17 cellular contexts compared by ENCODE assay signal in genomic region chr3:50734985-50735384, GRCh38.
"Had no signal": no experiment of that assay in that cellular context is flagged by ENCODE, and none has a peak within 500 bp of the region (broad histone marks: within the 10 kb centered on the region; RNA-seq: fewer than 3 reads in every experiment).

No MANE protein-coding gene starts in this region.

- H3K4me3 ChIP-seq: stomach, suprapubic skin, testis, thoracic aorta, thyroid gland, tibial artery, tibial nerve, transverse colon, upper lobe of left lung, upper lobe of right lung, uterus, vagina had no signal

- H3K9me3 ChIP-seq: suprapubic skin, testis, thyroid gland, upper lobe of right lung, vagina had no signal

- H3K27ac ChIP-seq: stomach, suprapubic skin, testis, thoracic aorta, thyroid gland, tibial artery, tibial nerve, transverse colon, upper lobe of left lung, upper lobe of right lung, uterus, vagina had no signal

- H3K36me3 ChIP-seq: stomach, suprapubic skin, thoracic aorta, thyroid gland, tibial artery, tibial nerve, transverse colon, upper lobe of left lung, upper lobe of right lung, uterus, vagina had no signal

- ATAC-seq: stimulated activated effector memory CD8-positive, alpha-beta T cell treated with anti-CD3 and anti-CD28 coated beads, Interleukin-12 subunit alpha, Interleukin-12 subunit beta, amount 100 ng/mL, for 72 hours; stimulated activated memory B cell treated with anti-CD40 and anti-IgM and Interleukin-4, amounts not matched to agents 10 μg/mL and 1 μg/mL and 100 μg/mL, for 72 hours; stimulated activated naive B cell treated with anti-CD40 and anti-IgM and Interleukin-4, amounts not matched to agents 10 μg/mL and 1 μg/mL and 100 μg/mL, for 72 hours; stimulated activated naive CD8-positive, alpha-beta T cell treated with anti-CD3 and anti-CD28 coated beads, Interleukin-15, amount 100 ng/mL, for 72 hours; stimulated activated naive CD8-positive, alpha-beta T cell treated with anti-CD3 and anti-CD28 coated beads, Interleukin-15, Interleukin-2, amounts not matched to agents 100 U/mL and 50 U/mL, for 24 hours; upper lobe of right lung had no signal

- H3K4me1 ChIP-seq: stomach, suprapubic skin, testis, tibial artery, tibial nerve, transverse colon, upper lobe of left lung, upper lobe of right lung, uterus, vagina had no signal
